Comparison of ENCODE assay signal across 8 cellular contexts in genomic region chr11:65110354-65110861, GRCh38. TPM values are rescaled to one million over a fixed set of nuclear protein-coding genes. Genes with fewer than 3 reads are reported as not detected.
DNase-seq lines count a peak whose midpoint lies in the region; ATAC-seq and TF ChIP-seq lines count a peak whose summit lies in the region.

No MANE protein-coding gene starts in this region.

- H3K27me3 ChIP-seq in SJSA1 (replicated peaks) = peaks cover 14% of the 10 kb centered on the region

- TF ChIP-seq CTCF in GM12873 (IDR thresholded peaks at IDR 0.05; ENCODE audit: insufficient read depth, low read depth, low read length, missing control alignments) = peak; percentile 98
- peak; percentile 98 for TF ChIP-seq CTCF in fibroblast of villous mesenchyme (IDR thresholded peaks at IDR 0.05; ENCODE audit: insufficient read depth, low read depth, low read length)
- TF ChIP-seq CTCF in omental fat pad (IDR thresholded peaks at IDR 0.05) = peak in 2 of 3 donors; percentile 49 to 99

- DNase-seq in NCI-H1048 (lab: John Stamatoyannopoulos, UW) (peak; percentile 50), SJSA1 (ENCODE audit: low read depth in 1 of 2, low spot score in 2 of 2) (peak; percentile 95 to 96), fibroblast of villous mesenchyme (ENCODE audit: low read depth) (peak; percentile 79), omental fat pad (ENCODE audit: low spot score) (peak; percentile 99), superior temporal gyrus (ENCODE audit: extremely low spot score) (peak; percentile 94)
- peak; percentile 98 for DNase-seq in activated effector memory CD4-positive, alpha-beta T cell treated with anti-CD3 and anti-CD28 coated beads, Interleukin-2, amount 50 U/mL, for 16 hours

- peak; percentile 22 for ATAC-seq in omental fat pad (ENCODE audit: low FRiP score)
- no peak for ATAC-seq in HG03432 (IDR thresholded peaks at IDR 0.05; ENCODE audit: unreplicated experiment)

- H3K4me1 ChIP-seq in SJSA1 (replicated peaks) = peaks cover 22% of the 10 kb centered on the region

- H3K36me3 ChIP-seq in SJSA1 = peaks cover 53% of the 10 kb centered on the region

- no peaks in the 10 kb centered on the region for H3K9me3 ChIP-seq in SJSA1 (replicated peaks)

- H3K27ac ChIP-seq in SJSA1 = no peak overlapping the region

- H3K4me3 ChIP-seq in SJSA1 (no peak overlapping the region), fibroblast of villous mesenchyme (ENCODE audit: low read depth, low read length) (no peak overlapping the region)

RNA-seq across cellular contexts. Expression of gene TM7SF2, which starts 1.3 kb away (rescaled TPM):
- 1.5 and 2.4 TPM in 2 replicates for total RNA-seq in SJSA1 (2014; rRNA removed; shearing (Covaris generic))
- 31.6 and 45.8 TPM in 2 replicates for total RNA-seq in fibroblast of villous mesenchyme
- total RNA-seq in omental fat pad = 100 to 1,000 TPM in 1 of 4 donors, 10 to 100 TPM in 3; 44.8 to 345 (median 88.6) TPM

RNA-seq across cellular contexts. Expression of gene ZNHIT2, which starts 7.1 kb away (rescaled TPM):
- total RNA-seq in SJSA1 (2014; rRNA removed; shearing (Covaris generic)) = 22.8 and 42.1 TPM in 2 replicates
- total RNA-seq in fibroblast of villous mesenchyme (11.2 and 15.1 TPM in 2 replicates), omental fat pad (10 to 100 TPM; 12.1 to 18.6 (median 15.3) TPM)

RNA-seq across cellular contexts. Expression of gene FAU, which starts 11.5 kb away (rescaled TPM):
- 672 and 1,078 TPM in 2 replicates for total RNA-seq in SJSA1 (2014; rRNA removed; shearing (Covaris generic))
- total RNA-seq in fibroblast of villous mesenchyme (137 and 279 TPM in 2 replicates), omental fat pad (100 to 1,000 TPM; 612 to 842 (median 711) TPM)

RNA-seq across cellular contexts. Expression of gene MRPL49, which starts 11.7 kb away (rescaled TPM):
- total RNA-seq in SJSA1 (2014; rRNA removed; shearing (Covaris generic)) = 113 and 138 TPM in 2 replicates
- total RNA-seq in fibroblast of villous mesenchyme (41.2 and 54.4 TPM in 2 replicates), omental fat pad (10 to 100 TPM; 37.2 to 47.9 (median 43.2) TPM)

RNA-seq across cellular contexts. Expression of gene VPS51, which starts 14.4 kb away (rescaled TPM):
- 387 and 508 TPM in 2 replicates for total RNA-seq in SJSA1 (2014; rRNA removed; shearing (Covaris generic))
- total RNA-seq in fibroblast of villous mesenchyme (104 and 169 TPM in 2 replicates), omental fat pad (100 to 1,000 TPM; 151 to 208 (median 192) TPM)
